ENCODE assay signal across 38 cellular contexts in the genomic region with DNA sequence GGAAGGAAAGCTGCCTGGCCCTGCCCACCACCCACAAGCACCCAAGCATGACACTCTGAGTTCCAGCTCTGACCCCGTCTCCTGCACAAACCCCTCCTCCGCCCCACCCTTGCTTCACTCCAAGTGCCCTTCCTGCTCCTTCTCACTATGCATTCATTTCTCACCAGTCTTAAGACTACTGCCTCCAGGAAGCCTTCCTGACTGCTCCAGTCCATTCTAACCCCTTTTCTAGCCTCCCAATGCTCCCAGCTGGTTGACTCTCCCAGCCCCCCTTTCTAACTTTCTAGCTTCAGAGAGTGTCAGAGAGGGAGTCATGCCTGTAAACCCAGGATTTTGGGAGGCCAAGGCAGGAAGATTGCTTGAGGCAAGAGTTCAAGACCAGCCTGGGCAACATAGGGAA.
"Had no signal": no experiment of that assay in that cellular context is flagged by ENCODE, and none has a peak within 500 bp of the region (broad histone marks: within the 10 kb centered on the region; RNA-seq: fewer than 3 reads in every experiment).

No MANE protein-coding gene starts in this region.

- H3K4me3 Mint-ChIP-seq: activated B cell treated with CpG ODN at 0.5 μM for 24 hours; activated CD4-positive, alpha-beta memory T cell treated with anti-CD3 and anti-CD28 coated beads for 36 hours; activated CD4-positive, alpha-beta T cell treated with anti-CD3 and anti-CD28 coated beads, Interleukin-2, amount 10 ng/mL, durations not matched to agents 24 days and 14 days; activated CD8-positive, alpha-beta T cell treated with anti-CD3 and anti-CD28 coated beads for 36 hours; activated naive CD4-positive, alpha-beta T cell treated with anti-CD3 and anti-CD28 coated beads for 36 hours; activated naive CD8-positive, alpha-beta T cell treated with anti-CD3 and anti-CD28 coated beads for 36 hours; activated T-cell treated with anti-CD3 and anti-CD28 coated beads, Interleukin-2, amount 50 U/mL, for 4 hours; activated T-cell treated with anti-CD3 and anti-CD28 coated beads, Interleukin-2, amount 50 U/mL, for 72 hours; activated T-helper 1 cell treated with anti-CD3 and anti-CD28 coated beads, Interleukin-12 subunit alpha, Interleukin-12 subunit beta, Interleukin-2, Interleukin-4 antibody, amounts not matched to agents 30 ng/mL and 10 ng/mL and 1 ng/mL, durations not matched to agents 14 hours and 24 hours and 36 hours; activated T-helper 17 cell treated with anti-CD3 and anti-CD28 coated beads, Interleukin-2, amount 50 U/mL, for 72 hours; central memory CD8-positive, alpha-beta T cell; T-helper 1 cell treated with Interleukin-12 subunit alpha and Interleukin-12 subunit beta and Interleukin-4 antibody, amounts not matched to agents 30 μg/mL and 1 μg/mL, for 36 hours; T-helper 2 cell treated with Interferon-gamma antibody and Interleukin-4, amounts not matched to agents 5 μg/mL and 100 μg/mL, for 36 hours had no signal

- H3K27ac ChIP-seq: adrenal gland, body of pancreas, brain microvascular endothelial cell, breast epithelium, VCaP had no signal

- H3K4me1 Mint-ChIP-seq: activated CD4-positive, alpha-beta T cell treated with anti-CD3 and anti-CD28 coated beads, Interleukin-2, amount 10 ng/mL, durations not matched to agents 24 days and 14 days; activated T-helper 17 cell treated with anti-CD3 and anti-CD28 coated beads, Interleukin-2, amount 50 U/mL, for 72 hours; central memory CD8-positive, alpha-beta T cell had no signal

- ATAC-seq: activated CD8-positive, alpha-beta T cell treated with anti-CD3 and anti-CD28 coated beads for 36 hours; activated naive CD4-positive, alpha-beta T cell treated with anti-CD3 and anti-CD28 coated beads, Interleukin-2, amount 50 U/mL, for 72 hours; activated T-cell treated with anti-CD3 and anti-CD28 coated beads, Interleukin-2, amount 50 U/mL, for 4 hours; activated T-cell treated with anti-CD3 and anti-CD28 coated beads, Interleukin-2, amount 50 U/mL, for 72 hours; activated T-helper 17 cell treated with anti-CD3 and anti-CD28 coated beads, Interleukin-2, amount 50 U/mL, for 72 hours; body of pancreas had no signal

- FAIRE-seq: astrocyte, TTC549 had no signal

- DNase-seq: activated B cell treated with CpG ODN at 0.5 μM for 24 hours; activated CD4-positive, alpha-beta memory T cell treated with anti-CD3 and anti-CD28 coated beads for 36 hours; activated CD4-positive, alpha-beta T cell treated with anti-CD3 and anti-CD28 coated beads for 4 hours; activated CD4-positive, alpha-beta T cell treated with anti-CD3 and anti-CD28 coated beads, Interleukin-2, amount 10 ng/mL, durations not matched to agents 24 days and 14 days; activated CD4-positive, alpha-beta T cell treated with anti-CD3 and anti-CD28 coated beads, Interleukin-2, amount 50 U/mL, for 1 hour; activated CD4-positive, alpha-beta T cell treated with anti-CD3 and anti-CD28 coated beads, Interleukin-2, amount 50 U/mL, for 4 hours; activated CD4-positive, CD25-positive, alpha-beta regulatory T cell treated with anti-CD3 and anti-CD28 coated beads, Interleukin-2, amount 50 U/mL, for 72 hours; activated CD8-positive, alpha-beta memory T cell treated with anti-CD3 and anti-CD28 coated beads, Interleukin-2, amount 50 U/mL, for 4 hours; activated CD8-positive, alpha-beta T cell treated with anti-CD3 and anti-CD28 coated beads for 36 hours; activated effector memory CD4-positive, alpha-beta T cell treated with anti-CD3 and anti-CD28 coated beads, Interleukin-2, amount 50 U/mL, for 16 hours; activated gamma-delta T cell treated with Interleukin-2 at 50 U/mL for 16 hours; activated naive CD4-positive, alpha-beta T cell; activated naive CD4-positive, alpha-beta T cell treated with anti-CD3 and anti-CD28 coated beads for 36 hours; activated naive CD4-positive, alpha-beta T cell treated with anti-CD3 and anti-CD28 coated beads, Interleukin-2, amount 50 U/mL, for 16 hours; activated naive CD8-positive, alpha-beta T cell treated with anti-CD3 and anti-CD28 coated beads for 36 hours; activated T-cell treated with anti-CD3 and anti-CD28 coated beads for 4 hours; activated T-cell treated with anti-CD3 and anti-CD28 coated beads, Interleukin-2, amount 50 U/mL, for 1 hour; activated T-cell treated with anti-CD3 and anti-CD28 coated beads, Interleukin-2, amount 50 U/mL, for 4 hours; activated T-cell treated with anti-CD3 and anti-CD28 coated beads, Interleukin-2, amount 50 U/mL, for 72 hours; adrenal gland; amniotic stem cell; aorta; body of pancreas; brain microvascular endothelial cell; cerebellar nuclear complex; T-helper 1 cell; T-helper 2 cell; T-helper 9 cell had no signal

- H3K27me3 ChIP-seq: body of pancreas, breast epithelium had no signal

- H3K4me3 ChIP-seq: adrenal gland, body of pancreas, breast epithelium had no signal

- H3K27ac Mint-ChIP-seq: activated B cell treated with CpG ODN at 0.5 μM for 24 hours; activated CD4-positive, alpha-beta memory T cell treated with anti-CD3 and anti-CD28 coated beads for 36 hours; activated CD4-positive, alpha-beta T cell treated with anti-CD3 and anti-CD28 coated beads, Interleukin-2, amount 10 ng/mL, durations not matched to agents 24 days and 14 days; activated CD8-positive, alpha-beta T cell treated with anti-CD3 and anti-CD28 coated beads for 36 hours; activated naive CD4-positive, alpha-beta T cell treated with anti-CD3 and anti-CD28 coated beads for 36 hours; activated naive CD4-positive, alpha-beta T cell treated with anti-CD3 and anti-CD28 coated beads, Interleukin-2, amount 50 U/mL, for 72 hours; activated naive CD8-positive, alpha-beta T cell treated with anti-CD3 and anti-CD28 coated beads for 36 hours; activated T-cell treated with anti-CD3 and anti-CD28 coated beads, Interleukin-2, amount 50 U/mL, for 72 hours; activated T-helper 1 cell treated with anti-CD3 and anti-CD28 coated beads, Interleukin-12 subunit alpha, Interleukin-12 subunit beta, Interleukin-2, Interleukin-4 antibody, amounts not matched to agents 30 ng/mL and 10 ng/mL and 1 ng/mL, durations not matched to agents 14 hours and 24 hours and 36 hours; activated T-helper 17 cell treated with anti-CD3 and anti-CD28 coated beads, Interleukin-2, amount 50 U/mL, for 72 hours; T-helper 1 cell treated with Interleukin-12 subunit alpha and Interleukin-12 subunit beta and Interleukin-4 antibody, amounts not matched to agents 30 μg/mL and 1 μg/mL, for 36 hours; T-helper 2 cell treated with Interferon-gamma antibody and Interleukin-4, amounts not matched to agents 5 μg/mL and 100 μg/mL, for 36 hours had no signal

- H3K4me1 ChIP-seq: adrenal gland, body of pancreas, breast epithelium had no signal

- H3K27me3 Mint-ChIP-seq: activated B cell treated with CpG ODN at 0.5 μM for 24 hours; activated CD4-positive, alpha-beta memory T cell treated with anti-CD3 and anti-CD28 coated beads for 36 hours; activated CD8-positive, alpha-beta T cell treated with anti-CD3 and anti-CD28 coated beads for 36 hours had no signal

- H3K36me3 ChIP-seq: adrenal gland, brain microvascular endothelial cell, breast epithelium had no signal

- H3K9me3 Mint-ChIP-seq: activated B cell treated with CpG ODN at 0.5 μM for 24 hours; activated CD4-positive, alpha-beta memory T cell treated with anti-CD3 and anti-CD28 coated beads for 36 hours; activated CD4-positive, alpha-beta T cell treated with anti-CD3 and anti-CD28 coated beads, Interleukin-2, amount 10 ng/mL, durations not matched to agents 24 days and 14 days; activated CD8-positive, alpha-beta T cell treated with anti-CD3 and anti-CD28 coated beads for 36 hours; activated naive CD4-positive, alpha-beta T cell treated with anti-CD3 and anti-CD28 coated beads for 36 hours; activated naive CD4-positive, alpha-beta T cell treated with anti-CD3 and anti-CD28 coated beads, Interleukin-2, amount 50 U/mL, for 72 hours; activated naive CD8-positive, alpha-beta T cell treated with anti-CD3 and anti-CD28 coated beads for 36 hours; activated T-cell treated with anti-CD3 and anti-CD28 coated beads, Interleukin-2, amount 50 U/mL, for 4 hours; activated T-cell treated with anti-CD3 and anti-CD28 coated beads, Interleukin-2, amount 50 U/mL, for 72 hours; activated T-helper 1 cell treated with anti-CD3 and anti-CD28 coated beads, Interleukin-12 subunit alpha, Interleukin-12 subunit beta, Interleukin-2, Interleukin-4 antibody, amounts not matched to agents 30 ng/mL and 10 ng/mL and 1 ng/mL, durations not matched to agents 14 hours and 24 hours and 36 hours; activated T-helper 17 cell treated with anti-CD3 and anti-CD28 coated beads, Interleukin-2, amount 50 U/mL, for 72 hours; central memory CD8-positive, alpha-beta T cell; T-helper 1 cell treated with Interleukin-12 subunit alpha and Interleukin-12 subunit beta and Interleukin-4 antibody, amounts not matched to agents 30 μg/mL and 1 μg/mL, for 36 hours; T-helper 2 cell treated with Interferon-gamma antibody and Interleukin-4, amounts not matched to agents 5 μg/mL and 100 μg/mL, for 36 hours had no signal

- H3K36me3 Mint-ChIP-seq: activated CD4-positive, alpha-beta memory T cell treated with anti-CD3 and anti-CD28 coated beads for 36 hours; activated naive CD4-positive, alpha-beta T cell treated with anti-CD3 and anti-CD28 coated beads, Interleukin-2, amount 50 U/mL, for 72 hours; activated naive CD8-positive, alpha-beta T cell treated with anti-CD3 and anti-CD28 coated beads for 36 hours had no signal

- H3K9me3 ChIP-seq: adrenal gland, body of pancreas, breast epithelium had no signal
